14 cellular contexts compared by ENCODE assay signal in genomic region chr6:131251593-131252204, GRCh38.
DNase-seq lines count a peak whose midpoint lies in the region; ATAC-seq and TF ChIP-seq lines count a peak whose summit lies in the region.
"Had no signal": no experiment of that assay in that cellular context is flagged by ENCODE, and none has a peak within 500 bp of the region (broad histone marks: within the 10 kb centered on the region; RNA-seq: fewer than 3 reads in every experiment).

No MANE protein-coding gene starts in this region.

- no peaks in the 10 kb centered on the region for H4K20me1 ChIP-seq in DND-41 (ENCODE audit: insufficient read depth, low read length)
- H4K20me1 ChIP-seq in OCI-LY7 (ENCODE audit: insufficient read depth, low read length), result no peaks in the 10 kb centered on the region

- TF ChIP-seq CTCF in DND-41 (IDR thresholded peaks at IDR 0.05; ENCODE audit: borderline replicate concordance, extremely low read depth, low read length, poor library complexity, severe bottlenecking) (no peak), OCI-LY7 (conservative IDR thresholded peaks at IDR 0.05; ENCODE audit: low read length) (no peak)

- H3K27ac ChIP-seq in DND-41 (ENCODE audit: low read length), result no peak overlapping the region
- H3K27ac ChIP-seq in OCI-LY7 (ENCODE audit: low read depth, low read length, poor library complexity, severe bottlenecking), result no peak overlapping the region
- H3K27ac ChIP-seq in iPS-20b (ENCODE audit: low read length), result no peak overlapping the region
- H3K27ac ChIP-seq in rectal smooth muscle tissue (ENCODE audit: low read depth, low read length), result no peak overlapping the region

- H3K79me2 ChIP-seq in DND-41 (ENCODE audit: insufficient read depth, low read length) (no peaks in the 10 kb centered on the region), OCI-LY7 (ENCODE audit: insufficient read depth, low read depth, low read length) (no peaks in the 10 kb centered on the region)

- POLR2A ChIA-PET in OCI-LY7 (lab: Charles Lee), result no interaction called here

- H3K4me3 ChIP-seq in DND-41 (ENCODE audit: low read depth in 1 of 2, low read length in 2 of 2) (no peak overlapping the region), OCI-LY7 (ENCODE audit: low read depth, low read length, poor library complexity, severe bottlenecking) (peak overlapping the region; percentile 32), iPS-20b (ENCODE audit: low read length) (peak overlapping the region; percentile 48; the same call in 1 of the 2 replicates), rectal smooth muscle tissue (ENCODE audit: low read length) (peak overlapping the region; percentile 16)

- ATAC-seq in DND-41 (ENCODE audit: insufficient read depth, low read depth) (no peak), HG02763 (IDR thresholded peaks at IDR 0.05; ENCODE audit: unreplicated experiment) (no peak)
- ATAC-seq: activated CD8-positive, alpha-beta memory T cell treated with anti-CD3 and anti-CD28 coated beads, Interleukin-2, amount 10 ng/mL, durations not matched to agents 7 days and 5 days; effector memory CD8-positive, alpha-beta T cell; HepG2 had no signal

- H3K9me3 ChIP-seq in DND-41 (ENCODE audit: insufficient read depth, low read length, severe bottlenecking) (no peaks in the 10 kb centered on the region), OCI-LY7 (ENCODE audit: low read length) (no peaks in the 10 kb centered on the region), iPS-20b (ENCODE audit: insufficient read depth, low read depth, low read length) (no peaks in the 10 kb centered on the region)

- H3K9ac ChIP-seq in DND-41 (ENCODE audit: low read depth, low read length), result no peak overlapping the region
- H3K9ac ChIP-seq in iPS-20b (ENCODE audit: low read depth, low read length), result peak overlapping the region; percentile 23; the same call in 1 of the 2 replicates
- H3K9ac ChIP-seq in rectal smooth muscle tissue (ENCODE audit: low read length), result no peak overlapping the region

- H3K4me1 ChIP-seq in DND-41 (ENCODE audit: insufficient read depth, low read length) (peaks cover 22% of the 10 kb centered on the region; the same call in 1 of the 2 replicates), OCI-LY7 (ENCODE audit: insufficient read depth, low read length, poor library complexity, severe bottlenecking) (peaks cover 36% of the 10 kb centered on the region), iPS-20b (ENCODE audit: insufficient read depth, low read length) (peaks cover 21% of the 10 kb centered on the region; the same call in 1 of the 2 replicates), rectal smooth muscle tissue (ENCODE audit: control insufficient read depth, insufficient read depth, low read length) (peaks cover 7% of the 10 kb centered on the region)

- CTCF ChIA-PET in OCI-LY7 (lab: Charles Lee; ENCODE audit: unreplicated experiment), result no interaction called here

- no peaks in the 10 kb centered on the region for H3K9me2 ChIP-seq in OCI-LY7 (ENCODE audit: insufficient read depth, low read length)

- H2AFZ ChIP-seq in DND-41 (ENCODE audit: low read depth, low read length) (no peak overlapping the region), OCI-LY7 (ENCODE audit: low read length) (no peak overlapping the region)

- DNase-seq in DND-41 (no peak), OCI-LY7 (ENCODE audit: low spot score) (no peak), head of caudate nucleus (no peak), GM19238 (ENCODE audit: insufficient read length, low spot score) (no peak)
- DNase-seq: activated B cell treated with CpG ODN at 0.5 μM for 24 hours; activated CD8-positive, alpha-beta memory T cell treated with anti-CD3 and anti-CD28 coated beads, Interleukin-2, amount 10 ng/mL, durations not matched to agents 7 days and 5 days; effector memory CD8-positive, alpha-beta T cell; foreskin fibroblast; NCI-H2081; NCI-H524 treated with DMSO at 0.1 percent for 48 hours had no signal

- H3K36me3 ChIP-seq in DND-41 (ENCODE audit: insufficient read depth, low read length) (no peaks in the 10 kb centered on the region), OCI-LY7 (ENCODE audit: insufficient read depth, low read length) (no peaks in the 10 kb centered on the region), iPS-20b (ENCODE audit: insufficient read depth, low read depth, low read length) (no peaks in the 10 kb centered on the region), rectal smooth muscle tissue (ENCODE audit: control insufficient read depth, insufficient read depth, low read length) (no peaks in the 10 kb centered on the region)

- intact Hi-C loops in OCI-LY7 (cut with micrococcal nuclease; ENCODE audit: unreplicated experiment), result no loop called here
- intact Hi-C loops in head of caudate nucleus (cut with DNase I), result no loop called here

- peak overlapping the region; percentile 61; the same call in 1 of the 2 replicates for H3K4me2 ChIP-seq in DND-41 (ENCODE audit: insufficient read depth, low read length)
- H3K4me2 ChIP-seq in OCI-LY7 (ENCODE audit: low read length), result peak overlapping the region; percentile 60

- no TSS peak for BruUV-seq in OCI-LY7 (replicated peaks; lab: Mats Ljungman, UMichigan)

- no peaks in the 10 kb centered on the region for H3K27me3 ChIP-seq in DND-41 (ENCODE audit: insufficient read depth, low read length, poor library complexity)
- H3K27me3 ChIP-seq in iPS-20b (ENCODE audit: insufficient read depth, low read length), result no peaks in the 10 kb centered on the region
- H3K27me3 ChIP-seq in rectal smooth muscle tissue (ENCODE audit: control insufficient read depth, insufficient read depth, low read length), result no peaks in the 10 kb centered on the region

Comparison
In these comparisons a context has a peak if more than half of its experiments do, and no peak if none do; other contexts are left out.
1. H3K4me3 ChIP-seq: peak in OCI-LY7 (single experiment), iPS-20b (single experiment) and rectal smooth muscle tissue (single experiment); none in DND-41 (0 of 2).